1 cellular context compared by ENCODE assay signal in genomic region chr11:69122337-69122641, GRCh38.
TF ChIP-seq lines count a peak whose summit lies in the region.

No MANE protein-coding gene starts in this region.

TF ChIP-seq in WTC11, 78 proteins besides CTCF, POLR2A, EP300 and RAD21 (continued from another document):
- TF ChIP-seq, protein P1, sequence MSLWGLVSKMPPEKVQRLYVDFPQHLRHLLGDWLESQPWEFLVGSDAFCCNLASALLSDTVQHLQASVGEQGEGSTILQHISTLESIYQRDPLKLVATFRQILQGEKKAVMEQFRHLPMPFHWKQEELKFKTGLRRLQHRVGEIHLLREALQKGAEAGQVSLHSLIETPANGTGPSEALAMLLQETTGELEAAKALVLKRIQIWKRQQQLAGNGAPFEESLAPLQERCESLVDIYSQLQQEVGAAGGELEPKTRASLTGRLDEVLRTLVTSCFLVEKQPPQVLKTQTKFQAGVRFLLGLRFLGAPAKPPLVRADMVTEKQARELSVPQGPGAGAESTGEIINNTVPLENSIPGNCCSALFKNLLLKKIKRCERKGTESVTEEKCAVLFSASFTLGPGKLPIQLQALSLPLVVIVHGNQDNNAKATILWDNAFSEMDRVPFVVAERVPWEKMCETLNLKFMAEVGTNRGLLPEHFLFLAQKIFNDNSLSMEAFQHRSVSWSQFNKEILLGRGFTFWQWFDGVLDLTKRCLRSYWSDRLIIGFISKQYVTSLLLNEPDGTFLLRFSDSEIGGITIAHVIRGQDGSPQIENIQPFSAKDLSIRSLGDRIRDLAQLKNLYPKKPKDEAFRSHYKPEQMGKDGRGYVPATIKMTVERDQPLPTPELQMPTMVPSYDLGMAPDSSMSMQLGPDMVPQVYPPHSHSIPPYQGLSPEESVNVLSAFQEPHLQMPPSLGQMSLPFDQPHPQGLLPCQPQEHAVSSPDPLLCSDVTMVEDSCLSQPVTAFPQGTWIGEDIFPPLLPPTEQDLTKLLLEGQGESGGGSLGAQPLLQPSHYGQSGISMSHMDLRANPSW (CRISPR knock-in tag; conservative IDR thresholded peaks at IDR 0.05; ENCODE audit: low read depth), result no peak
- TF ChIP-seq ZNF138 (CRISPR knock-in tag; conservative IDR thresholded peaks at IDR 0.05) (no peak), ELF4 (CRISPR knock-in tag; IDR thresholded peaks at IDR 0.05; ENCODE audit: low read depth) (no peak), ERG (CRISPR knock-in tag; IDR thresholded peaks at IDR 0.05) (no peak), NFE2L1 (CRISPR knock-in tag; IDR thresholded peaks at IDR 0.05) (no peak), IRF2 (CRISPR knock-in tag; IDR thresholded peaks at IDR 0.05; ENCODE audit: borderline replicate concordance, low read depth) (no peak), TEAD1 (CRISPR knock-in tag; IDR thresholded peaks at IDR 0.05) (no peak), CREM (CRISPR knock-in tag; IDR thresholded peaks at IDR 0.05) (no peak)
- TF ChIP-seq, protein P2, sequence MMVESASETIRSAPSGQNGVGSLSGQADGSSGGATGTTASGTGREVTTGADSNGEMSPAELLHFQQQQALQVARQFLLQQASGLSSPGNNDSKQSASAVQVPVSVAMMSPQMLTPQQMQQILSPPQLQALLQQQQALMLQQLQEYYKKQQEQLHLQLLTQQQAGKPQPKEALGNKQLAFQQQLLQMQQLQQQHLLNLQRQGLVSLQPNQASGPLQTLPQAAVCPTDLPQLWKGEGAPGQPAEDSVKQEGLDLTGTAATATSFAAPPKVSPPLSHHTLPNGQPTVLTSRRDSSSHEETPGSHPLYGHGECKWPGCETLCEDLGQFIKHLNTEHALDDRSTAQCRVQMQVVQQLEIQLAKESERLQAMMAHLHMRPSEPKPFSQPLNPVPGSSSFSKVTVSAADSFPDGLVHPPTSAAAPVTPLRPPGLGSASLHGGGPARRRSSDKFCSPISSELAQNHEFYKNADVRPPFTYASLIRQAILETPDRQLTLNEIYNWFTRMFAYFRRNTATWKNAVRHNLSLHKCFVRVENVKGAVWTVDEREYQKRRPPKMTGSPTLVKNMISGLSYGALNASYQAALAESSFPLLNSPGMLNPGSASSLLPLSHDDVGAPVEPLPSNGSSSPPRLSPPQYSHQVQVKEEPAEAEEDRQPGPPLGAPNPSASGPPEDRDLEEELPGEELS (CRISPR knock-in tag; IDR thresholded peaks at IDR 0.05), result no peak
- TF ChIP-seq, protein P3, sequence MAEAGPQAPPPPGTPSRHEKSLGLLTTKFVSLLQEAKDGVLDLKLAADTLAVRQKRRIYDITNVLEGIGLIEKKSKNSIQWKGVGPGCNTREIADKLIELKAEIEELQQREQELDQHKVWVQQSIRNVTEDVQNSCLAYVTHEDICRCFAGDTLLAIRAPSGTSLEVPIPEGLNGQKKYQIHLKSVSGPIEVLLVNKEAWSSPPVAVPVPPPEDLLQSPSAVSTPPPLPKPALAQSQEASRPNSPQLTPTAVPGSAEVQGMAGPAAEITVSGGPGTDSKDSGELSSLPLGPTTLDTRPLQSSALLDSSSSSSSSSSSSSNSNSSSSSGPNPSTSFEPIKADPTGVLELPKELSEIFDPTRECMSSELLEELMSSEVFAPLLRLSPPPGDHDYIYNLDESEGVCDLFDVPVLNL (CRISPR knock-in tag; IDR thresholded peaks at IDR 0.05; ENCODE audit: borderline replicate concordance, low read depth), result no peak
